Comparison of ENCODE assay signal across 9 cellular contexts in genomic region chr6:47135772-47136171, GRCh38.
DNase-seq lines count a peak whose midpoint lies in the region; ATAC-seq and TF ChIP-seq lines count a peak whose summit lies in the region.
"Had no signal": no experiment of that assay in that cellular context is flagged by ENCODE, and none has a peak within 500 bp of the region (broad histone marks: within the 10 kb centered on the region; RNA-seq: fewer than 3 reads in every experiment).

No MANE protein-coding gene starts in this region.

- TF ChIP-seq POLR2A in gastroesophageal sphincter (IDR thresholded peaks at IDR 0.05): no peak
- TF ChIP-seq POLR2A in spleen (IDR thresholded peaks at IDR 0.05): no peak

- no TSS peak for BruUV-seq in A673 (replicated peaks; lab: Mats Ljungman, UMichigan)

- peak; percentile 37 for DNase-seq in A673 (ENCODE audit: low spot score)
- DNase-seq in HS-5 (ENCODE audit: low read depth): peak; percentile 84
- DNase-seq in SW 1271 (lab: John Stamatoyannopoulos, UW): peak; percentile 39 to 56
- no peak for DNase-seq in GF-D8 (lab: John Stamatoyannopoulos, UW)
- no peak for DNase-seq in D341Med (ENCODE audit: low spot score)
- DNase-seq in spleen: no peak
- DNase-seq in activated gamma-delta T cell (lab: John Stamatoyannopoulos, UW): no peak
- DNase-seq: NCI-H524 had no signal

- POLR2A ChIA-PET in A673 (lab: Charles Lee; ENCODE audit: low non-redundant PET): no interaction called here

- TF ChIP-seq EP300 in gastroesophageal sphincter (IDR thresholded peaks at IDR 0.05): no peak

- peak; percentile 66 for ATAC-seq in gastroesophageal sphincter

- CTCF ChIA-PET in A673 (lab: Charles Lee): no interaction called here

- 31 to 33% methylated on average over 3 of the region's 3 CpGs for WGBS in gastroesophageal sphincter (ENCODE audit: low coverage in 1 of 2), 2 donors
- 80 to 95% (median 89%) methylated on average over 3 of the region's 3 CpGs for WGBS in spleen, 5 donors

- H3K36me3 ChIP-seq in A673 (ENCODE audit: insufficient read depth, low read length, poor library complexity, severe bottlenecking) (no peaks in the 10 kb centered on the region), gastroesophageal sphincter (no peaks in the 10 kb centered on the region), spleen (no peaks in the 10 kb centered on the region)

- H3K4me3 ChIP-seq in A673 (ENCODE audit: low read depth, low read length, poor library complexity, severe bottlenecking) (no peak overlapping the region), gastroesophageal sphincter (no peak overlapping the region), spleen (no peak overlapping the region)

- intact Hi-C loops in A673 (cut with micrococcal nuclease; ENCODE audit: unreplicated experiment) (no loop called here), spleen (cut with DNase I; ENCODE audit: low total_unique reads) (no loop called here)

- H3K27ac ChIP-seq in A673 (ENCODE audit: low read depth, low read length, poor library complexity, severe bottlenecking) (peak overlapping the region; percentile 88), gastroesophageal sphincter (peak overlapping the region in 3 of 4 donors; percentile 23 to 42 (median 33)), spleen (no peak overlapping the region)

- H3K27me3 ChIP-seq in A673 (replicated peaks; ENCODE audit: insufficient read depth, low read depth, low read length, poor library complexity): no peaks in the 10 kb centered on the region
- H3K27me3 ChIP-seq in gastroesophageal sphincter: no peaks in the 10 kb centered on the region
- no peaks in the 10 kb centered on the region for H3K27me3 ChIP-seq in spleen (replicated peaks in 1 of 7)

- H3K9me3 ChIP-seq in A673 (ENCODE audit: low read depth, low read length, poor library complexity, severe bottlenecking) (no peaks in the 10 kb centered on the region), gastroesophageal sphincter (no peaks in the 10 kb centered on the region), spleen (no peaks in the 10 kb centered on the region)

- TF ChIP-seq CTCF in A673 (conservative IDR thresholded peaks at IDR 0.05; ENCODE audit: low read depth, low read length): no peak
- no peak for TF ChIP-seq CTCF in gastroesophageal sphincter (IDR thresholded peaks at IDR 0.05)
- TF ChIP-seq CTCF in spleen (IDR thresholded peaks at IDR 0.05 in 8 of 11, conservative IDR thresholded peaks at IDR 0.05 in 3 of 11): no peak

- H3K4me1 ChIP-seq in A673 (ENCODE audit: insufficient read depth, low read length, poor library complexity, severe bottlenecking): peaks cover 66% of the 10 kb centered on the region
- H3K4me1 ChIP-seq in gastroesophageal sphincter: peaks cover 7 to 45% (median 9%) of the 10 kb centered on the region in 3 donors
- no peaks in the 10 kb centered on the region for H3K4me1 ChIP-seq in spleen

Comparison
In these comparisons a context has a peak if more than half of its experiments do, and no peak if none do; other contexts are left out.
1. DNase-seq: peak in A673 (single experiment), HS-5 (single experiment) and SW 1271 (2 of 2); none in GF-D8 (single experiment), D341Med (single experiment), spleen (single experiment) and activated gamma-delta T cell (single experiment).
2. H3K27ac ChIP-seq: peak in A673 (single experiment) and gastroesophageal sphincter (3 of 4); none in spleen (0 of 8).